ENCODE assay signal across 27 cellular contexts in the genomic region with DNA sequence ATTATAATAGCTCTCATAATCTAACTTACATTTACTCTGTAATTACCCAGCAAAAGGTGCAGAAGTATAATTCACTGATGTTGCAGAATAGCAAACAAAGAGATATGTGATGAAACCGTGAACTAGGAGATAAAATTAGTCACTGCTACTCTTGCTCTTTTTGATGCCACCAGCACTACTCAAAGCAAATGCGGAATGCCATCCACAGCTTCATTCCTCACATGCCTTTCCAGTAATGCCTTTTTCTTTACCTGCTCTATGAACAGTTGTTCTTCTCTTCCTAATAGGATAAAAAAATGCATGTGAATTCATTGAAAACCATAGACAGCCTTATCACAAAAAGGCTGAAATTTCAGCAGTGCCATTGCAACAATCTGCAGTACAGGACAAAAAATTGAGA.
"Had no signal": no experiment of that assay in that cellular context is flagged by ENCODE, and none has a peak within 500 bp of the region (broad histone marks: within the 10 kb centered on the region; RNA-seq: fewer than 3 reads in every experiment).

No MANE protein-coding gene starts in this region.

- DNase-seq: activated CD4-positive, alpha-beta T cell treated with anti-CD3 and anti-CD28 coated beads, Interleukin-2, amount 10 ng/mL, durations not matched to agents 24 days and 14 days; activated CD4-positive, alpha-beta T cell treated with anti-CD3 and anti-CD28 coated beads, Interleukin-2, amount 50 U/mL, for 4 hours; activated CD8-positive, alpha-beta T cell treated with anti-CD3 and anti-CD28 coated beads for 36 hours; activated gamma-delta T cell; activated naive CD4-positive, alpha-beta T cell treated with Interleukin-2 at 50 U/mL for 16 hours; activated naive CD8-positive, alpha-beta T cell treated with anti-CD3 and anti-CD28 coated beads, Interleukin-2, amount 10 ng/mL, durations not matched to agents 7 days and 5 days; activated T-cell treated with anti-CD3 and anti-CD28 coated beads, Interleukin-2, amount 50 U/mL, for 1 hour; amygdala; body of pancreas; NCI-H1092 treated with DMSO at 0.1 percent for 48 hours; NCI-H146; NCI-H187; NCI-H2029 treated with DMSO at 0.1 percent for 48 hours; NCI-H2107; NCI-H2171; NCI-H510A; NCI-H526; SHP77; SJCRH30; T1000; WERI-Rb-1 had no signal

- H3K27ac ChIP-seq: ascending aorta, body of pancreas, breast epithelium, SJCRH30, SK-N-MC, WERI-Rb-1 had no signal

- H3K4me1 Mint-ChIP-seq: activated CD4-positive, alpha-beta T cell treated with anti-CD3 and anti-CD28 coated beads, Interleukin-2, amount 10 ng/mL, durations not matched to agents 24 days and 14 days; activated naive CD4-positive, alpha-beta T cell treated with anti-CD3 and anti-CD28 coated beads, Interleukin-2, amount 50 U/mL, for 24 hours; activated naive CD8-positive, alpha-beta T cell treated with anti-CD3 and anti-CD28 coated beads, Interleukin-2, amount 10 ng/mL, durations not matched to agents 7 days and 5 days had no signal

- H3K4me3 ChIP-seq: ascending aorta, body of pancreas, breast epithelium, SJCRH30, SK-N-MC had no signal

- H3K36me3 Mint-ChIP-seq: activated naive CD4-positive, alpha-beta T cell treated with anti-CD3 and anti-CD28 coated beads, Interleukin-2, amount 50 U/mL, for 24 hours; activated naive CD8-positive, alpha-beta T cell treated with anti-CD3 and anti-CD28 coated beads, Interleukin-2, amount 10 ng/mL, durations not matched to agents 7 days and 5 days had no signal

- H3K36me3 ChIP-seq: ascending aorta, breast epithelium, SJCRH30, WERI-Rb-1 had no signal

- H3K27ac Mint-ChIP-seq: activated CD4-positive, alpha-beta T cell treated with anti-CD3 and anti-CD28 coated beads, Interleukin-2, amount 10 ng/mL, durations not matched to agents 24 days and 14 days; activated CD8-positive, alpha-beta T cell treated with anti-CD3 and anti-CD28 coated beads for 36 hours; activated naive CD4-positive, alpha-beta T cell treated with anti-CD3 and anti-CD28 coated beads, Interleukin-2, amount 50 U/mL, for 24 hours; activated naive CD8-positive, alpha-beta T cell treated with anti-CD3 and anti-CD28 coated beads, Interleukin-2, amount 10 ng/mL, durations not matched to agents 7 days and 5 days; activated T-helper 2 cell treated with anti-CD3 and anti-CD28 coated beads, Interferon-gamma antibody, Interleukin-2, Interleukin-4, amounts not matched to agents 10 μg/mL and 5 μg/mL and 100 μg/mL, durations not matched to agents 14 hours and 24 hours and 36 hours had no signal

- H3K9me3 ChIP-seq: ascending aorta, body of pancreas, breast epithelium, SJCRH30 had no signal

- H3K27me3 Mint-ChIP-seq: activated CD4-positive, alpha-beta T cell treated with anti-CD3 and anti-CD28 coated beads, Interleukin-2, amount 10 ng/mL, durations not matched to agents 24 days and 14 days; activated CD8-positive, alpha-beta T cell treated with anti-CD3 and anti-CD28 coated beads for 36 hours; activated naive CD4-positive, alpha-beta T cell treated with anti-CD3 and anti-CD28 coated beads, Interleukin-2, amount 50 U/mL, for 24 hours; activated naive CD8-positive, alpha-beta T cell treated with anti-CD3 and anti-CD28 coated beads, Interleukin-2, amount 10 ng/mL, durations not matched to agents 7 days and 5 days had no signal

- ATAC-seq: activated CD8-positive, alpha-beta T cell treated with anti-CD3 and anti-CD28 coated beads for 36 hours; body of pancreas; Panc1 had no signal

- H3K9me3 Mint-ChIP-seq: activated CD4-positive, alpha-beta T cell treated with anti-CD3 and anti-CD28 coated beads, Interleukin-2, amount 10 ng/mL, durations not matched to agents 24 days and 14 days; activated CD8-positive, alpha-beta T cell treated with anti-CD3 and anti-CD28 coated beads for 36 hours; activated naive CD4-positive, alpha-beta T cell treated with anti-CD3 and anti-CD28 coated beads, Interleukin-2, amount 50 U/mL, for 24 hours; activated naive CD8-positive, alpha-beta T cell treated with anti-CD3 and anti-CD28 coated beads, Interleukin-2, amount 10 ng/mL, durations not matched to agents 7 days and 5 days had no signal

- H3K4me1 ChIP-seq: ascending aorta, body of pancreas, breast epithelium had no signal

- H3K4me3 Mint-ChIP-seq: activated CD4-positive, alpha-beta T cell treated with anti-CD3 and anti-CD28 coated beads, Interleukin-2, amount 10 ng/mL, durations not matched to agents 24 days and 14 days; activated CD8-positive, alpha-beta T cell treated with anti-CD3 and anti-CD28 coated beads for 36 hours; activated naive CD4-positive, alpha-beta T cell treated with anti-CD3 and anti-CD28 coated beads, Interleukin-2, amount 50 U/mL, for 24 hours; activated naive CD8-positive, alpha-beta T cell treated with anti-CD3 and anti-CD28 coated beads, Interleukin-2, amount 10 ng/mL, durations not matched to agents 7 days and 5 days had no signal

- H3K27me3 ChIP-seq: ascending aorta, body of pancreas, breast epithelium, SJCRH30 had no signal
